37 cellular contexts compared by ENCODE assay signal in the genomic region with DNA sequence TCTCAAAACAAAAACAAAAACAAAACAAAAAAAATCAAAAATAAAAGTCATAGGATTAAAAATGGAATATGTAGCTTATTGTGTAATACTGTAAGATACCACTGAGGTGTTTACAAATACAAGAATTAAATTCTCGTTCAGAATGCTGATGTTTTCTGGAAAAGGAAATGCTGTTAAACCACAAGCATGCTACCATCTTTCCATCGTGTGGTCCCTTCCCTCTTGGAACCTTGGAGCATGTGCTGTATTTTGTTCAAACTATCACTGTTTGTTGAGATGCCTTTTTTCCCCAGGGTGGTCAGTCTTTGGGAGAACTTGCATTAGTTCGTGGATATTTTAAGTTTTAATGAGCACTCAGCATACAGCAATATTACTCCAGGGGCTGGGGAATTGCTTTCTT.
"Had no signal": no experiment of that assay in that cellular context is flagged by ENCODE, and none has a peak within 500 bp of the region (broad histone marks: within the 10 kb centered on the region; RNA-seq: fewer than 3 reads in every experiment).

No MANE protein-coding gene starts in this region.

- ATAC-seq: activated T-cell treated with anti-CD3 and anti-CD28 coated beads, Interleukin-2, amount 50 U/mL, for 72 hours; activated T-helper 17 cell treated with anti-CD3 and anti-CD28 coated beads, Interleukin-2, amount 50 U/mL, for 72 hours; PC-3 had no signal

- DNase-seq: activated B cell treated with CpG ODN at 0.5 μM for 24 hours; activated CD4-positive, alpha-beta memory T cell treated with anti-CD3 and anti-CD28 coated beads for 36 hours; activated CD4-positive, alpha-beta T cell treated with anti-CD3 and anti-CD28 coated beads for 4 hours; activated CD4-positive, alpha-beta T cell treated with anti-CD3 and anti-CD28 coated beads, Interleukin-2, amount 50 U/mL, for 1 hour; activated CD4-positive, CD25-positive, alpha-beta regulatory T cell treated with anti-CD3 and anti-CD28 coated beads, Interleukin-2, amount 50 U/mL, for 72 hours; activated effector memory CD4-positive, alpha-beta T cell treated with anti-CD3 and anti-CD28 coated beads, Interleukin-2, amount 50 U/mL, for 16 hours; activated naive CD4-positive, alpha-beta T cell; activated naive CD8-positive, alpha-beta T cell treated with anti-CD3 and anti-CD28 coated beads, Interleukin-2, amount 10 ng/mL, durations not matched to agents 7 days and 5 days; activated T-cell treated with anti-CD3 and anti-CD28 coated beads, Interleukin-2, amount 50 U/mL, for 1 hour; activated T-cell treated with anti-CD3 and anti-CD28 coated beads, Interleukin-2, amount 50 U/mL, for 72 hours; amygdala; Kasumi-1; MG63; NCI-H1048; NCI-H1105 treated with DMSO at 0.1 percent for 48 hours; NCI-H1436; NCI-H1694; NCI-H1930; NCI-H2081 treated with DMSO at 0.1 percent for 48 hours; NCI-H226; NCI-H524 treated with DMSO at 0.1 percent for 48 hours; NCI-H748 treated with DMSO at 0.1 percent for 48 hours; NK-92 treated with Interleukin-12 subunit alpha and Interleukin-12 subunit beta, amount 100 ng/mL, for 24 hours; PC-3; Peyer's patch; RPMI8226; SIG-M5; SW 1271; T-helper 1 cell; T-helper 2 cell; T-helper 9 cell had no signal

- H3K9me3 ChIP-seq: ascending aorta, MG63, Peyer's patch had no signal

- H3K4me3 Mint-ChIP-seq: activated B cell treated with CpG ODN at 0.5 μM for 24 hours; activated CD4-positive, alpha-beta memory T cell treated with anti-CD3 and anti-CD28 coated beads for 36 hours; activated naive CD4-positive, alpha-beta T cell treated with anti-CD3 and anti-CD28 coated beads, Interleukin-2, amount 50 U/mL, for 24 hours; activated naive CD8-positive, alpha-beta T cell treated with anti-CD3 and anti-CD28 coated beads, Interleukin-2, amount 10 ng/mL, durations not matched to agents 7 days and 5 days; activated T-cell treated with anti-CD3 and anti-CD28 coated beads, Interleukin-2, amount 50 U/mL, for 72 hours; activated T-helper 17 cell treated with anti-CD3 and anti-CD28 coated beads, Interleukin-2, amount 50 U/mL, for 72 hours; central memory CD8-positive, alpha-beta T cell had no signal

- H3K36me3 Mint-ChIP-seq: activated CD4-positive, alpha-beta memory T cell treated with anti-CD3 and anti-CD28 coated beads for 36 hours; activated naive CD4-positive, alpha-beta T cell treated with anti-CD3 and anti-CD28 coated beads, Interleukin-2, amount 50 U/mL, for 24 hours; activated naive CD8-positive, alpha-beta T cell treated with anti-CD3 and anti-CD28 coated beads, Interleukin-2, amount 10 ng/mL, durations not matched to agents 7 days and 5 days had no signal

- H3K9me3 Mint-ChIP-seq: activated B cell treated with CpG ODN at 0.5 μM for 24 hours; activated CD4-positive, alpha-beta memory T cell treated with anti-CD3 and anti-CD28 coated beads for 36 hours; activated naive CD4-positive, alpha-beta T cell treated with anti-CD3 and anti-CD28 coated beads, Interleukin-2, amount 50 U/mL, for 24 hours; activated naive CD8-positive, alpha-beta T cell treated with anti-CD3 and anti-CD28 coated beads, Interleukin-2, amount 10 ng/mL, durations not matched to agents 7 days and 5 days; activated T-cell treated with anti-CD3 and anti-CD28 coated beads, Interleukin-2, amount 50 U/mL, for 72 hours; activated T-helper 17 cell treated with anti-CD3 and anti-CD28 coated beads, Interleukin-2, amount 50 U/mL, for 72 hours; central memory CD8-positive, alpha-beta T cell had no signal

- H3K4me1 ChIP-seq: Peyer's patch had no signal

- H3K27ac Mint-ChIP-seq: activated B cell treated with CpG ODN at 0.5 μM for 24 hours; activated CD4-positive, alpha-beta memory T cell treated with anti-CD3 and anti-CD28 coated beads for 36 hours; activated naive CD4-positive, alpha-beta T cell treated with anti-CD3 and anti-CD28 coated beads, Interleukin-2, amount 50 U/mL, for 24 hours; activated naive CD8-positive, alpha-beta T cell treated with anti-CD3 and anti-CD28 coated beads, Interleukin-2, amount 10 ng/mL, durations not matched to agents 7 days and 5 days; activated T-cell treated with anti-CD3 and anti-CD28 coated beads, Interleukin-2, amount 50 U/mL, for 72 hours; activated T-helper 17 cell treated with anti-CD3 and anti-CD28 coated beads, Interleukin-2, amount 50 U/mL, for 72 hours had no signal

- H3K4me1 Mint-ChIP-seq: activated B cell treated with CpG ODN at 0.5 μM for 24 hours; activated naive CD4-positive, alpha-beta T cell treated with anti-CD3 and anti-CD28 coated beads, Interleukin-2, amount 50 U/mL, for 24 hours; activated naive CD8-positive, alpha-beta T cell treated with anti-CD3 and anti-CD28 coated beads, Interleukin-2, amount 10 ng/mL, durations not matched to agents 7 days and 5 days; activated T-helper 17 cell treated with anti-CD3 and anti-CD28 coated beads, Interleukin-2, amount 50 U/mL, for 72 hours; central memory CD8-positive, alpha-beta T cell had no signal

- H3K4me3 ChIP-seq: ascending aorta, cardiac muscle cell, MG63, Peyer's patch had no signal

- H3K27ac ChIP-seq: ascending aorta, cardiac muscle cell, Peyer's patch, VCaP had no signal

- H3K27me3 ChIP-seq: ascending aorta, cardiac muscle cell, MG63, Peyer's patch had no signal

- H3K36me3 ChIP-seq: ascending aorta, cardiac muscle cell, MG63, Peyer's patch had no signal

- H3K27me3 Mint-ChIP-seq: activated CD4-positive, alpha-beta memory T cell treated with anti-CD3 and anti-CD28 coated beads for 36 hours; activated naive CD8-positive, alpha-beta T cell treated with anti-CD3 and anti-CD28 coated beads, Interleukin-2, amount 10 ng/mL, durations not matched to agents 7 days and 5 days; activated T-helper 17 cell treated with anti-CD3 and anti-CD28 coated beads, Interleukin-2, amount 50 U/mL, for 72 hours had no signal
